27 cellular contexts compared by ENCODE assay signal in the genomic region with DNA sequence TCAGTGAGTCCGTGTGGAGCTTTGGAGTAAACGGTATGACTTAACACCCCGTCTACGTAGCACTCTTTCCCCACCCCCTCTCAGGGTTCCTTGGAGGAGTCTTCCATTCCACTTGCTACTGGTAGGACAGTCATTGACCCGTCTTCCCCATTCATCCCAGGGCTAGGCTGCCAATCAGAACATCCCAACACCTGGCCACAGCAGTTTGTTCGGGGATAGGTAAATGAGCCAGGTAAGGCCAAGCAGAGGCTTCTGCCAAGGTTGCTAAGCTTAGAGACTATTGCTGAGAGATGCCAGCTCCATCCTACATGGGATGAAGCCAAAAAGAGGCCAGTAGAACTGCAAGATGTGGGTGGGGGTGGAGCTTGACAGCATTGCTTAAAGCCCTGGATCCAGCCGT.
"Had no signal": no experiment of that assay in that cellular context is flagged by ENCODE, and none has a peak within 500 bp of the region (broad histone marks: within the 10 kb centered on the region; RNA-seq: fewer than 3 reads in every experiment).

No MANE protein-coding gene starts in this region.

- H3K36me3 Mint-ChIP-seq: mesothelial cell of epicardium; naive B cell; stimulated activated effector memory CD8-positive, alpha-beta T cell treated with anti-CD3 and anti-CD28 coated beads, Interleukin-12 subunit alpha, Interleukin-12 subunit beta, amount 100 ng/mL, for 72 hours had no signal

- H3K4me3 Mint-ChIP-seq: mesothelial cell of epicardium; naive B cell; nephron progenitor cell; stimulated activated effector memory CD8-positive, alpha-beta T cell treated with anti-CD3 and anti-CD28 coated beads, Interleukin-12 subunit alpha, Interleukin-12 subunit beta, amount 100 ng/mL, for 72 hours had no signal

- H3K27ac ChIP-seq: dorsolateral prefrontal cortex, epithelial cell of prostate, gastrocnemius medialis, hepatocyte, lower lobe of right lung, neutrophil, parathyroid adenoma, prostate gland, right atrium auricular region, stomach, thyroid gland, vagina had no signal

- H3K27me3 Mint-ChIP-seq: naive B cell had no signal

- H3K9me3 Mint-ChIP-seq: mesothelial cell of epicardium; nephron progenitor cell; stimulated activated effector memory CD8-positive, alpha-beta T cell treated with anti-CD3 and anti-CD28 coated beads, Interleukin-12 subunit alpha, Interleukin-12 subunit beta, amount 100 ng/mL, for 72 hours had no signal

- H3K27ac Mint-ChIP-seq: mesothelial cell of epicardium; naive B cell; nephron progenitor cell; stimulated activated effector memory CD8-positive, alpha-beta T cell treated with anti-CD3 and anti-CD28 coated beads, Interleukin-12 subunit alpha, Interleukin-12 subunit beta, amount 100 ng/mL, for 72 hours had no signal

- H3K36me3 ChIP-seq: gastrocnemius medialis, lower lobe of right lung, neutrophil, prostate gland, right atrium auricular region, stomach, thyroid gland, vagina had no signal

- DNase-seq: effector CD4-positive, alpha-beta T cell; foreskin fibroblast; gastrocnemius medialis; kidney glomerular epithelial cell; left ventricle myocardium superior; lower lobe of right lung; mucosa of descending colon; naive B cell; nephron progenitor cell; stimulated activated CD4-positive, alpha-beta T cell treated with anti-CD3 and anti-CD28 coated beads, Interleukin-2, amount 100 ng/mL, for 24 hours; stimulated activated CD4-positive, alpha-beta T cell treated with anti-CD3 and anti-CD28 coated beads, Interleukin-4, amount 100 ng/mL, for 24 hours; stimulated activated naive CD4-positive, alpha-beta T cell treated with Interleukin-2 at 50 U/mL for 16 hours; stomach; thyroid gland; trophoblast cell had no signal

- H3K4me3 ChIP-seq: dorsolateral prefrontal cortex, gastrocnemius medialis, hepatocyte, lower lobe of right lung, mucosa of descending colon, prostate gland, right atrium auricular region, stomach, thyroid gland, vagina had no signal

- H3K4me1 ChIP-seq: gastrocnemius medialis, lower lobe of right lung, parathyroid adenoma, prostate gland, right atrium auricular region, stomach, thyroid gland, vagina had no signal

- H3K27me3 ChIP-seq: gastrocnemius medialis, hepatocyte, right atrium auricular region, thyroid gland, vagina had no signal

- ATAC-seq: esophagus mucosa; gastrocnemius medialis; left ventricle myocardium superior; lower lobe of right lung; mucosa of descending colon; sciatic nerve; stimulated activated effector memory CD8-positive, alpha-beta T cell treated with anti-CD3 and anti-CD28 coated beads, Interleukin-12 subunit alpha, Interleukin-12 subunit beta, amount 100 ng/mL, for 72 hours had no signal

- H3K9me3 ChIP-seq: gastrocnemius medialis, lower lobe of right lung, mucosa of descending colon, neutrophil, prostate gland, right atrium auricular region, stomach, thyroid gland, vagina had no signal
